In the genomic region with DNA sequence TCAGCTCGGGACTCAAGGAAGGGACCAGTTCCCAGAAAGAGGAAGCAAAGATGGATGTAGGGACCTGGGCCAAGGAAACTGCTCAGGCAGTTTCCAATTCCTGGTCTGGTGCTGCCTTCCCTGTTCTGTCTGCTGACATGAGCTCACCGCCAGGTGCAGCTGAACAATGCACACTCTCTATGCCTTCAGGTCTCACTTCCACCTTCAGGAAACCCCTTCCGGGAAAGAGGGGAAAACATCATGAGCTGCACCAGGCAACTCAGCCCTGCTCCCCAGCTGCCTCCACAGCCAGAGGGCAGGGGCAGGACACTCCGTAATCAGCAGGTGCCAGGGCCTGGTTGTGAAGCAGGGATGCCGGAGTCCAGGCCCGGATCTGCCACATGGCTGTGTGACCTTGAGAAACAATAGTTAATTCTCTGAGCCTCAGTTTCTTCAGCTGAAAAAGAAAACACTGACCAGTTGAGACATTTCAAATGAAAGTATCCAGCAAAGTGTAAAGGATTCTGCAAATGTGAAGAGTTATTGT, we compare ENCODE assay signal across 19 cellular contexts. TPM values are rescaled to one million over a fixed set of nuclear protein-coding genes. Genes with fewer than 3 reads are reported as not detected.
DNase-seq lines count a peak whose midpoint lies in the region; ATAC-seq lines count a peak whose summit lies in the region.
"Had no signal": no experiment of that assay in that cellular context is flagged by ENCODE, and none has a peak within 500 bp of the region (broad histone marks: within the 10 kb centered on the region; RNA-seq: fewer than 3 reads in every experiment).

No MANE protein-coding gene starts in this region.

- no peaks in the 10 kb centered on the region for H3K9me3 ChIP-seq in neuronal stem cell (replicated peaks in 1 of 2; ENCODE audit: control insufficient read depth in 2 of 2, insufficient read depth in 1 of 2, low read depth in 1 of 2, low read length in 2 of 2)
- H3K9me3 ChIP-seq: Peyer's patch had no signal

- intact Hi-C loops in activated T-helper 1 cell treated with anti-CD3 and anti-CD28 coated beads, Interleukin-12 subunit alpha, Interleukin-12 subunit beta, Interleukin-2, Interleukin-4 antibody, amounts not matched to agents 30 ng/mL and 10 ng/mL and 1 ng/mL, durations not matched to agents 14 hours and 24 hours and 36 hours (cut with micrococcal nuclease): no loop called here

- H2AK5ac ChIP-seq in neuronal stem cell (ENCODE audit: low read depth, low read length): no peak overlapping the region

- no peak overlapping the region for H3K4me2 ChIP-seq in neuronal stem cell (ENCODE audit: insufficient read depth, low read length, poor library complexity, severe bottlenecking)

- no peak overlapping the region for H2BK15ac ChIP-seq in neuronal stem cell (ENCODE audit: low read length)

- H3K79me1 ChIP-seq in neuronal stem cell (ENCODE audit: low read depth, low read length): no peaks in the 10 kb centered on the region

- no peak overlapping the region for H3K18ac ChIP-seq in neuronal stem cell (ENCODE audit: low read length)

- H3K27me3 Mint-ChIP-seq in activated CD4-positive, alpha-beta T cell treated with anti-CD3 and anti-CD28 coated beads, Interleukin-2, amount 10 ng/mL, durations not matched to agents 7 days and 5 days: no peaks in the 10 kb centered on the region
- H3K27me3 Mint-ChIP-seq in activated T-helper 1 cell treated with anti-CD3 and anti-CD28 coated beads, Interleukin-12 subunit alpha, Interleukin-12 subunit beta, Interleukin-2, Interleukin-4 antibody, amounts not matched to agents 30 ng/mL and 10 ng/mL and 1 ng/mL, durations not matched to agents 14 hours and 24 hours and 36 hours (ENCODE audit: insufficient read depth): no peaks in the 10 kb centered on the region

- no CpG with 5 or more reads among the region's 6 CpGs for WGBS in neuronal stem cell (ENCODE audit: extremely low coverage in 2 of 2, insufficient read length in 2 of 2, insufficient replicate concordance in 1 of 2), 2 donors

- ATAC-seq in GM19452 (IDR thresholded peaks at IDR 0.05; ENCODE audit: unreplicated experiment): no peak
- ATAC-seq: HCT116 had no signal

- H3K9me3 Mint-ChIP-seq in activated CD4-positive, alpha-beta T cell treated with anti-CD3 and anti-CD28 coated beads, Interleukin-2, amount 10 ng/mL, durations not matched to agents 7 days and 5 days: no peaks in the 10 kb centered on the region
- H3K9me3 Mint-ChIP-seq in activated T-helper 1 cell treated with anti-CD3 and anti-CD28 coated beads, Interleukin-12 subunit alpha, Interleukin-12 subunit beta, Interleukin-2, Interleukin-4 antibody, amounts not matched to agents 30 ng/mL and 10 ng/mL and 1 ng/mL, durations not matched to agents 14 hours and 24 hours and 36 hours: no peaks in the 10 kb centered on the region

- H3K4me3 Mint-ChIP-seq in activated CD4-positive, alpha-beta T cell treated with anti-CD3 and anti-CD28 coated beads, Interleukin-2, amount 10 ng/mL, durations not matched to agents 7 days and 5 days: no peak overlapping the region
- no peak overlapping the region for H3K4me3 Mint-ChIP-seq in activated T-helper 1 cell treated with anti-CD3 and anti-CD28 coated beads, Interleukin-12 subunit alpha, Interleukin-12 subunit beta, Interleukin-2, Interleukin-4 antibody, amounts not matched to agents 30 ng/mL and 10 ng/mL and 1 ng/mL, durations not matched to agents 14 hours and 24 hours and 36 hours

- H3K4me3 ChIP-seq in neuronal stem cell (ENCODE audit: low read length in 2 of 2): no peak overlapping the region
- H3K4me3 ChIP-seq: Peyer's patch had no signal

- no peak overlapping the region for H3K27ac Mint-ChIP-seq in activated CD4-positive, alpha-beta T cell treated with anti-CD3 and anti-CD28 coated beads, Interleukin-2, amount 10 ng/mL, durations not matched to agents 7 days and 5 days
- no peak overlapping the region for H3K27ac Mint-ChIP-seq in activated T-helper 1 cell treated with anti-CD3 and anti-CD28 coated beads, Interleukin-12 subunit alpha, Interleukin-12 subunit beta, Interleukin-2, Interleukin-4 antibody, amounts not matched to agents 30 ng/mL and 10 ng/mL and 1 ng/mL, durations not matched to agents 14 hours and 24 hours and 36 hours

- H3K4me1 Mint-ChIP-seq in activated CD4-positive, alpha-beta T cell treated with anti-CD3 and anti-CD28 coated beads, Interleukin-2, amount 10 ng/mL, durations not matched to agents 7 days and 5 days: no peaks in the 10 kb centered on the region
- no peaks in the 10 kb centered on the region for H3K4me1 Mint-ChIP-seq in activated T-helper 1 cell treated with anti-CD3 and anti-CD28 coated beads, Interleukin-12 subunit alpha, Interleukin-12 subunit beta, Interleukin-2, Interleukin-4 antibody, amounts not matched to agents 30 ng/mL and 10 ng/mL and 1 ng/mL, durations not matched to agents 14 hours and 24 hours and 36 hours (ENCODE audit: low read depth)

- H3K4ac ChIP-seq in neuronal stem cell (ENCODE audit: low read length): no peak overlapping the region

- H3K36me3 ChIP-seq in neuronal stem cell (replicated peaks in 1 of 2; ENCODE audit: control insufficient read depth in 2 of 2, insufficient read depth in 2 of 2, low read length in 2 of 2): no peaks in the 10 kb centered on the region
- H3K36me3 ChIP-seq: Peyer's patch had no signal

- H2BK120ac ChIP-seq in neuronal stem cell (ENCODE audit: low read depth, low read length): no peak overlapping the region

- no peak overlapping the region for H3K27ac ChIP-seq in neuronal stem cell (replicated peaks; ENCODE audit: low read length)
- H3K27ac ChIP-seq: Peyer's patch had no signal

- no peak overlapping the region for H2AFZ ChIP-seq in neuronal stem cell (ENCODE audit: low read length)

- peaks cover 2 to 17% of the 10 kb centered on the region in 2 donors for H3K4me1 ChIP-seq in neuronal stem cell (ENCODE audit: control insufficient read depth in 2 of 2, insufficient read depth in 1 of 2, low read depth in 1 of 2, low read length in 2 of 2)
- H3K4me1 ChIP-seq: Peyer's patch had no signal

- H3K36me3 Mint-ChIP-seq in activated CD4-positive, alpha-beta T cell treated with anti-CD3 and anti-CD28 coated beads, Interleukin-2, amount 10 ng/mL, durations not matched to agents 7 days and 5 days (ENCODE audit: low read depth): no peaks in the 10 kb centered on the region
- H3K36me3 Mint-ChIP-seq in activated T-helper 1 cell treated with anti-CD3 and anti-CD28 coated beads, Interleukin-12 subunit alpha, Interleukin-12 subunit beta, Interleukin-2, Interleukin-4 antibody, amounts not matched to agents 30 ng/mL and 10 ng/mL and 1 ng/mL, durations not matched to agents 14 hours and 24 hours and 36 hours (ENCODE audit: low read depth): no peaks in the 10 kb centered on the region

- H2BK5ac ChIP-seq in neuronal stem cell (ENCODE audit: low read length): no peak overlapping the region

- no peak overlapping the region for H4K8ac ChIP-seq in neuronal stem cell (ENCODE audit: low read depth, low read length)

- no peak overlapping the region for H3K14ac ChIP-seq in neuronal stem cell (ENCODE audit: low read length)

- CTCF ChIA-PET in activated CD4-positive, alpha-beta T cell treated with anti-CD3 and anti-CD28 coated beads, Interleukin-2, amount 10 ng/mL, durations not matched to agents 7 days and 5 days (lab: Charles Lee): interaction anchor here (1.0 kb wide), 1 partner anchor 21 kb away, joined by 4 read pairs; no protein-coding TSS in a partner anchor

- H3K23ac ChIP-seq in neuronal stem cell (ENCODE audit: low read depth, low read length, poor library complexity): no peak overlapping the region

- POLR2A ChIA-PET in activated CD4-positive, alpha-beta T cell treated with anti-CD3 and anti-CD28 coated beads, Interleukin-2, amount 10 ng/mL, durations not matched to agents 7 days and 5 days (lab: Charles Lee): no interaction called here

- H3K27me3 ChIP-seq in neuronal stem cell (ENCODE audit: control insufficient read depth in 3 of 3, insufficient read depth in 3 of 3, low read depth in 1 of 3, low read length in 3 of 3): no peaks in the 10 kb centered on the region
- H3K27me3 ChIP-seq: Peyer's patch had no signal

- H4K91ac ChIP-seq in neuronal stem cell (ENCODE audit: low read depth, low read length, poor library complexity): no peak overlapping the region

- H3K9ac ChIP-seq in neuronal stem cell (ENCODE audit: low read depth, low read length, poor library complexity): peak overlapping the region; percentile 7

- DNase-seq in NCI-H146 (lab: John Stamatoyannopoulos, UW) (peak; percentile 11), NCI-H146 treated with DMSO at 0.1 percent for 48 hours (lab: John Stamatoyannopoulos, UW; ENCODE audit: unreplicated experiment) (no peak), DMS53 (lab: John Stamatoyannopoulos, UW) (peak; percentile 56), dermis blood vessel endothelial cell (peak; percentile 67), neuronal stem cell (ENCODE audit: low spot score) (no peak)
- DNase-seq in activated CD4-positive, alpha-beta T cell treated with anti-CD3 and anti-CD28 coated beads, Interleukin-2, amount 10 ng/mL, durations not matched to agents 7 days and 5 days: no peak
- DNase-seq in activated T-helper 1 cell treated with anti-CD3 and anti-CD28 coated beads, Interleukin-12 subunit alpha, Interleukin-12 subunit beta, Interleukin-2, Interleukin-4 antibody, amounts not matched to agents 30 ng/mL and 10 ng/mL and 1 ng/mL, durations not matched to agents 14 hours and 24 hours and 36 hours (ENCODE audit: low spot score): no peak
- DNase-seq: C1 segment of cervical spinal cord, COR-L47, DMS79, NCI-H1436, NCI-H2081 treated with DMSO at 0.1 percent for 48 hours, NCI-H446, NCI-H748 treated with DMSO at 0.1 percent for 48 hours, Peyer's patch had no signal

- H2BK12ac ChIP-seq in neuronal stem cell (ENCODE audit: low read length): no peak overlapping the region

RNA-seq across cellular contexts. Expression of a gene that starts 27.8 kb away (rescaled TPM):
- total RNA-seq in dermis blood vessel endothelial cell: 49.2 and 71.1 TPM in 2 replicates
- 15.2 TPM for polyA plus RNA-seq in neuronal stem cell (2013, experiment 1 of 2)
- polyA plus RNA-seq in neuronal stem cell (2013, experiment 2 of 2): 14.8 TPM
- 10 to 100 TPM; 44.4 to 54.8 TPM for total RNA-seq in activated CD4-positive, alpha-beta T cell treated with anti-CD3 and anti-CD28 coated beads, Interleukin-2, amount 10 ng/mL, durations not matched to agents 7 days and 5 days
- 62.4 and 66.2 TPM in 2 replicates for total RNA-seq in activated T-helper 1 cell treated with anti-CD3 and anti-CD28 coated beads, Interleukin-12 subunit alpha, Interleukin-12 subunit beta, Interleukin-2, Interleukin-4 antibody, amounts not matched to agents 30 ng/mL and 10 ng/mL and 1 ng/mL, durations not matched to agents 14 hours and 24 hours and 36 hours

RNA-seq across cellular contexts. Expression of a gene that starts 39.0 kb away (rescaled TPM):
- total RNA-seq in dermis blood vessel endothelial cell: 54.3 and 61.8 TPM in 2 replicates
- 0.01 TPM for polyA plus RNA-seq in neuronal stem cell (2013, experiment 1 of 2)
- polyA plus RNA-seq in neuronal stem cell (2013, experiment 2 of 2): not detected
- total RNA-seq in activated CD4-positive, alpha-beta T cell treated with anti-CD3 and anti-CD28 coated beads, Interleukin-2, amount 10 ng/mL, durations not matched to agents 7 days and 5 days: not detected
- total RNA-seq in activated T-helper 1 cell treated with anti-CD3 and anti-CD28 coated beads, Interleukin-12 subunit alpha, Interleukin-12 subunit beta, Interleukin-2, Interleukin-4 antibody, amounts not matched to agents 30 ng/mL and 10 ng/mL and 1 ng/mL, durations not matched to agents 14 hours and 24 hours and 36 hours: not detected in 2 replicates
- total RNA-seq: A172, G401 had no signal

RNA-seq across cellular contexts. Expression of a gene that starts 50.8 kb away (rescaled TPM):
- 0.05 and 0.17 TPM in 2 replicates for total RNA-seq in dermis blood vessel endothelial cell
- polyA plus RNA-seq in neuronal stem cell (2013, experiment 1 of 2): not detected
- polyA plus RNA-seq in neuronal stem cell (2013, experiment 2 of 2): not detected
- not detected for total RNA-seq in activated CD4-positive, alpha-beta T cell treated with anti-CD3 and anti-CD28 coated beads, Interleukin-2, amount 10 ng/mL, durations not matched to agents 7 days and 5 days
- total RNA-seq in activated T-helper 1 cell treated with anti-CD3 and anti-CD28 coated beads, Interleukin-12 subunit alpha, Interleukin-12 subunit beta, Interleukin-2, Interleukin-4 antibody, amounts not matched to agents 30 ng/mL and 10 ng/mL and 1 ng/mL, durations not matched to agents 14 hours and 24 hours and 36 hours: not detected in 2 replicates
- total RNA-seq: G401 had no signal

Comparison
In these comparisons a context has a peak if more than half of its experiments do, and no peak if none do; other contexts are left out.
1. DNase-seq: peak in NCI-H146 (single experiment), DMS53 (single experiment) and dermis blood vessel endothelial cell (single experiment); none in NCI-H146 treated with DMSO at 0.1 percent for 48 hours (single experiment), neuronal stem cell (single experiment), activated CD4-positive, alpha-beta T cell treated with anti-CD3 and anti-CD28 coated beads, Interleukin-2, amount 10 ng/mL, durations not matched to agents 7 days and 5 days (single experiment) and activated T-helper 1 cell treated with anti-CD3 and anti-CD28 coated beads, Interleukin-12 subunit alpha, Interleukin-12 subunit beta, Interleukin-2, Interleukin-4 antibody, amounts not matched to agents 30 ng/mL and 10 ng/mL and 1 ng/mL, durations not matched to agents 14 hours and 24 hours and 36 hours (single experiment).
2. RNA of a gene that starts 39.0 kb away (total RNA-seq): 54.3 to 61.8 TPM in dermis blood vessel endothelial cell; not detected in activated T-helper 1 cell treated with anti-CD3 and anti-CD28 coated beads, Interleukin-12 subunit alpha, Interleukin-12 subunit beta, Interleukin-2, Interleukin-4 antibody, amounts not matched to agents 30 ng/mL and 10 ng/mL and 1 ng/mL, durations not matched to agents 14 hours and 24 hours and 36 hours and not detected in activated CD4-positive, alpha-beta T cell treated with anti-CD3 and anti-CD28 coated beads, Interleukin-2, amount 10 ng/mL, durations not matched to agents 7 days and 5 days; every median in the first group is over 10 times any median in the second.